ENCODE assay signal across 14 cellular contexts in the genomic region with DNA sequence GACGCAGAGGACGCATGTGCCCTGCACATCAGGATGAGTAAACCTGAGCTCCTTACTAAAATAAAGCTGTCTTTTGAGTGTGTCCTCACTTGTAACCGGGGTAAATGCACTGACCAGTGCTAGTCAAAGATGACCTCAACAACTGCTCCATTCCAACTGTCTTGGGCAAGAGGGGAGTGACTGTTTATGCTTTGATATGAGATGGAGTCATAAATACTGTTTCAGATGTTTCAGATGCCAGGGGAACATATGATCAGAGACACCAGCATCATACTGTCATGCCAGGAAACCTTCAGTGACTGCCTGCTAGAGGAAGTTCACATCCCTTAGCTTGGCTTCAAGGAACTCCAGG. TPM values are rescaled to one million over a fixed set of nuclear protein-coding genes. Genes with fewer than 3 reads are reported as not detected.
DNase-seq lines count a peak whose midpoint lies in the region; ATAC-seq and TF ChIP-seq lines count a peak whose summit lies in the region.
"Had no signal": no experiment of that assay in that cellular context is flagged by ENCODE, and none has a peak within 500 bp of the region (broad histone marks: within the 10 kb centered on the region; RNA-seq: fewer than 3 reads in every experiment).

No MANE protein-coding gene starts in this region.

- H3K36me3 ChIP-seq in breast epithelium (no peaks in the 10 kb centered on the region), brain microvascular endothelial cell (replicated peaks) (no peaks in the 10 kb centered on the region)
- H3K36me3 ChIP-seq: heart right ventricle had no signal

- H3K4me3 Mint-ChIP-seq in MCF 10A (ENCODE audit: unreplicated experiment): no peak overlapping the region
- no peak overlapping the region for H3K4me3 Mint-ChIP-seq in activated T-cell treated with anti-CD3 and anti-CD28 coated beads, Interleukin-2, amount 50 U/mL, for 24 hours
- H3K4me3 Mint-ChIP-seq: activated naive CD4-positive, alpha-beta T cell treated with anti-CD3 and anti-CD28 coated beads, Interleukin-2, amount 50 U/mL, for 24 hours had no signal

- no peaks in the 10 kb centered on the region for H3K27me3 Mint-ChIP-seq in MCF 10A (ENCODE audit: insufficient read depth, unreplicated experiment)
- no peaks in the 10 kb centered on the region for H3K27me3 Mint-ChIP-seq in activated T-cell treated with anti-CD3 and anti-CD28 coated beads, Interleukin-2, amount 50 U/mL, for 24 hours
- H3K27me3 Mint-ChIP-seq: activated naive CD4-positive, alpha-beta T cell treated with anti-CD3 and anti-CD28 coated beads, Interleukin-2, amount 50 U/mL, for 24 hours had no signal

- H3K4me3 ChIP-seq in breast epithelium: no peak overlapping the region
- H3K4me3 ChIP-seq in brain microvascular endothelial cell (ENCODE audit: low read depth, low read length): no peak overlapping the region
- H3K4me3 ChIP-seq: heart right ventricle had no signal

- no peaks in the 10 kb centered on the region for H3K9me3 ChIP-seq in breast epithelium
- H3K9me3 ChIP-seq: heart right ventricle had no signal

- intact Hi-C loops in MCF 10A (cut with micrococcal nuclease): loop anchor here (1.0 to 10.0 kb wide), 2 partner anchors 174 to 306 kb away; a partner anchor contains a TSS
- intact Hi-C loops in breast epithelium (cut with DNase I; ENCODE audit: low total_unique reads): no loop called here

- H3K27me3 ChIP-seq in breast epithelium: no peaks in the 10 kb centered on the region
- H3K27me3 ChIP-seq in brain microvascular endothelial cell (replicated peaks): no peaks in the 10 kb centered on the region
- H3K27me3 ChIP-seq: heart right ventricle had no signal

- TF ChIP-seq CTCF in MCF 10A (IDR thresholded peaks at IDR 0.05; ENCODE audit: unreplicated experiment) (no peak), breast epithelium (IDR thresholded peaks at IDR 0.05) (no peak), brain microvascular endothelial cell (IDR thresholded peaks at IDR 0.05; ENCODE audit: low read depth, low read length, missing control alignments) (no peak)

- in situ Hi-C loops in brain microvascular endothelial cell (cut with HindIII; ENCODE audit: low pct_ligation_motif_present, low sequenced_read_pairs): no loop called here

- POLR2A ChIA-PET in MCF 10A (lab: Yijun Ruan, JAX): interaction anchor here (0.7 to 1.9 kb wide), 5 partner anchors 166 to 175 kb away, joined by 3 to 6 read pairs (median 4); a partner anchor contains a TSS

- H3K27ac ChIP-seq in breast epithelium: no peak overlapping the region
- peak overlapping the region; percentile 58 for H3K27ac ChIP-seq in brain microvascular endothelial cell

- CTCF ChIA-PET in MCF 10A (lab: Yijun Ruan, JAX): interaction anchor here (0.6 to 7.7 kb wide), 20 partner anchors 8 to 187 kb away, joined by 3 to 74 read pairs (median 5); a partner anchor contains a TSS

- H3K27ac Mint-ChIP-seq in MCF 10A (ENCODE audit: low read depth, unreplicated experiment): no peak overlapping the region
- no peak overlapping the region for H3K27ac Mint-ChIP-seq in activated T-cell treated with anti-CD3 and anti-CD28 coated beads, Interleukin-2, amount 50 U/mL, for 24 hours
- H3K27ac Mint-ChIP-seq: activated naive CD4-positive, alpha-beta T cell treated with anti-CD3 and anti-CD28 coated beads, Interleukin-2, amount 50 U/mL, for 24 hours had no signal

- no peaks in the 10 kb centered on the region for H3K4me1 ChIP-seq in breast epithelium

- ATAC-seq in HG03045 (IDR thresholded peaks at IDR 0.05; ENCODE audit: unreplicated experiment): no peak
- ATAC-seq in HG03571 (IDR thresholded peaks at IDR 0.05; ENCODE audit: unreplicated experiment): no peak
- ATAC-seq: activated CD4-positive, CD25-positive, alpha-beta regulatory T cell treated with anti-CD3 and anti-CD28 coated beads, Interleukin-2, amount 50 U/mL, for 24 hours had no signal

- no peaks in the 10 kb centered on the region for H3K9me3 Mint-ChIP-seq in MCF 10A (ENCODE audit: unreplicated experiment)
- H3K9me3 Mint-ChIP-seq in activated T-cell treated with anti-CD3 and anti-CD28 coated beads, Interleukin-2, amount 50 U/mL, for 24 hours: no peaks in the 10 kb centered on the region
- H3K9me3 Mint-ChIP-seq: activated naive CD4-positive, alpha-beta T cell treated with anti-CD3 and anti-CD28 coated beads, Interleukin-2, amount 50 U/mL, for 24 hours had no signal

- peaks cover 21% of the 10 kb centered on the region for H3K4me1 Mint-ChIP-seq in MCF 10A (ENCODE audit: insufficient read depth, unreplicated experiment)
- H3K4me1 Mint-ChIP-seq in activated T-cell treated with anti-CD3 and anti-CD28 coated beads, Interleukin-2, amount 50 U/mL, for 24 hours (ENCODE audit: low read depth): peaks cover 5% of the 10 kb centered on the region

- no TSS peak for BruUV-seq in MCF 10A (replicated peaks; lab: Mats Ljungman, UMichigan)

- TF ChIP-seq POLR2A in breast epithelium (IDR thresholded peaks at IDR 0.05): no peak

- H3K36me3 Mint-ChIP-seq in MCF 10A (ENCODE audit: insufficient read depth, unreplicated experiment): peaks cover 6% of the 10 kb centered on the region
- H3K36me3 Mint-ChIP-seq in activated T-cell treated with anti-CD3 and anti-CD28 coated beads, Interleukin-2, amount 50 U/mL, for 24 hours (ENCODE audit: low read depth): no peaks in the 10 kb centered on the region
- H3K36me3 Mint-ChIP-seq: activated naive CD4-positive, alpha-beta T cell treated with anti-CD3 and anti-CD28 coated beads, Interleukin-2, amount 50 U/mL, for 24 hours had no signal

- DNase-seq in MCF 10A (ENCODE audit: unreplicated experiment) (peak; percentile 28), breast epithelium (ENCODE audit: low spot score in 2 of 2) (no peak), brain microvascular endothelial cell (peak; percentile 74), kidney glomerular epithelial cell (lab: John Stamatoyannopoulos, UW) (peak; percentile 59), NCI-H1694 (lab: John Stamatoyannopoulos, UW) (no peak)
- no peak for DNase-seq in activated T-cell treated with anti-CD3 and anti-CD28 coated beads, Interleukin-2, amount 50 U/mL, for 24 hours
- DNase-seq: activated CD8-positive, alpha-beta memory T cell treated with anti-CD3 and anti-CD28 coated beads, Interleukin-2, amount 50 U/mL, for 48 hours; NCI-H2107; NCI-H774 had no signal

RNA-seq across cellular contexts. Expression of a gene that starts 13.8 kb away (rescaled TPM):
- total RNA-seq in MCF 10A (2022): 9.9 and 10.1 TPM in 2 replicates
- 10 to 100 TPM; 11.9 to 33.0 (median 24.3) TPM for total RNA-seq in breast epithelium

Comparison
In these comparisons a context has a peak if more than half of its experiments do, and no peak if none do; other contexts are left out.
1. DNase-seq: peak in MCF 10A (single experiment), brain microvascular endothelial cell (single experiment) and kidney glomerular epithelial cell (single experiment); none in breast epithelium (0 of 2), activated T-cell treated with anti-CD3 and anti-CD28 coated beads, Interleukin-2, amount 50 U/mL, for 24 hours (single experiment) and NCI-H1694 (single experiment).